In genomic region chr22:28772633-28773460, GRCh38 we compare ENCODE assay signal across 8 cellular contexts. TPM values are rescaled to one million over a fixed set of nuclear protein-coding genes. Genes with fewer than 3 reads are reported as not detected.
DNase-seq lines count a peak whose midpoint lies in the region; ATAC-seq and TF ChIP-seq lines count a peak whose summit lies in the region.

CCDC117 (plus strand) TSS chr22:28772695; CDS start chr22:28772850, 155 bp downstream.

- TF ChIP-seq CTCF in GM10266 (IDR thresholded peaks at IDR 0.05; ENCODE audit: control insufficient read depth, insufficient read depth, low read depth, missing control alignments) (peak; percentile 27), NB4 (IDR thresholded peaks at IDR 0.05; ENCODE audit: low read depth, low read length) (peak; percentile 16)

- TF ChIP-seq POLR2A in NB4 (IDR thresholded peaks at IDR 0.05; ENCODE audit: extremely low read depth, insufficient read length) = peak; percentile 49

- DNase-seq in GM10266 (ENCODE audit: extremely low spot score) (peak; percentile 96), NB4 (ENCODE audit: low read depth) (peak; percentile 97), SK-N-DZ (ENCODE audit: low spot score) (peak; percentile 97), germinal center (ENCODE audit: low spot score) (peak; percentile 96), nucleus accumbens (lab: John Stamatoyannopoulos, UW) (peak; percentile 63 to 97 (median 93)), superior temporal gyrus (ENCODE audit: extremely low spot score) (peak; percentile 98)
- DNase-seq in activated naive CD4-positive, alpha-beta T cell treated with anti-CD3 and anti-CD28 coated beads, Interleukin-2, amount 50 U/mL, for 16 hours = peak; percentile 93

- ATAC-seq in HG02571 (IDR thresholded peaks at IDR 0.05; ENCODE audit: unreplicated experiment) = peak; percentile 83

- peak within 1 kb of the TSS; percentile 90 for H3K4me3 ChIP-seq in NB4 (ENCODE audit: low read depth, low read length)

RNA-seq across cellular contexts. Expression of gene CCDC117, which starts in this region (rescaled TPM):
- polyA plus RNA-seq in SK-N-DZ (2014; cell fraction: cytosol; rRNA removed) = 35.6 and 37.4 TPM in 2 replicates
- polyA plus RNA-seq in SK-N-DZ (2014; cell fraction: nucleus; rRNA removed) = 13.6 and 15.0 TPM in 2 replicates

Comparison
In these comparisons a context has a peak if more than half of its experiments do, and no peak if none do; other contexts are left out.
1. Peak in every context shown above with its lines: DNase-seq, ATAC-seq and H3K4me3 ChIP-seq.